Comparison of ENCODE assay signal across 1 cellular context in genomic region chr2:173957517-173957916, GRCh38.
A peak's percentile ranks its signal among the peaks of the same experiment; 100 is the strongest.
TF ChIP-seq lines count a peak whose summit lies in the region.

No MANE protein-coding gene starts in this region.

TF ChIP-seq in K562, 482 proteins besides CTCF, POLR2A, EP300 and RAD21:
- TF ChIP-seq, protein P1, sequence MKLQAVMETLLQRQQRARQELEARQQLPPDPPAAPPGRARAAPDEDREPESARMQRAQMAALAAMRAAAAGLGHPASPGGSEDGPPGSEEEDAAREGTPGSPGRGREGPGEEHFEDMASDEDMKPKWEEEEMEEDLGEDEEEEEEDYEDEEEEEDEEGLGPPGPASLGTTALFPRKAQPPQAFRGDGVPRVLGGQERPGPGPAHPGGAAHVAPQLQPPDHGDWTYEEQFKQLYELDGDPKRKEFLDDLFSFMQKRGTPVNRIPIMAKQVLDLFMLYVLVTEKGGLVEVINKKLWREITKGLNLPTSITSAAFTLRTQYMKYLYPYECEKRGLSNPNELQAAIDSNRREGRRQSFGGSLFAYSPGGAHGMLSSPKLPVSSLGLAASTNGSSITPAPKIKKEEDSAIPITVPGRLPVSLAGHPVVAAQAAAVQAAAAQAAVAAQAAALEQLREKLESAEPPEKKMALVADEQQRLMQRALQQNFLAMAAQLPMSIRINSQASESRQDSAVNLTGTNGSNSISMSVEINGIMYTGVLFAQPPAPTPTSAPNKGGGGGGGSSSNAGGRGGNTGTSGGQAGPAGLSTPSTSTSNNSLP (IDR thresholded peaks at IDR 0.05; ENCODE audit: borderline replicate concordance, low read depth, low read length) = peak; percentile 6; the same call in 1 of the 2 replicates
- 0 out of 2 replicates have a peak, but pooled peaks have one; percentile 6 for TF ChIP-seq ARID1B (IDR thresholded peaks at IDR 0.05)
- TF ChIP-seq, protein P2, sequence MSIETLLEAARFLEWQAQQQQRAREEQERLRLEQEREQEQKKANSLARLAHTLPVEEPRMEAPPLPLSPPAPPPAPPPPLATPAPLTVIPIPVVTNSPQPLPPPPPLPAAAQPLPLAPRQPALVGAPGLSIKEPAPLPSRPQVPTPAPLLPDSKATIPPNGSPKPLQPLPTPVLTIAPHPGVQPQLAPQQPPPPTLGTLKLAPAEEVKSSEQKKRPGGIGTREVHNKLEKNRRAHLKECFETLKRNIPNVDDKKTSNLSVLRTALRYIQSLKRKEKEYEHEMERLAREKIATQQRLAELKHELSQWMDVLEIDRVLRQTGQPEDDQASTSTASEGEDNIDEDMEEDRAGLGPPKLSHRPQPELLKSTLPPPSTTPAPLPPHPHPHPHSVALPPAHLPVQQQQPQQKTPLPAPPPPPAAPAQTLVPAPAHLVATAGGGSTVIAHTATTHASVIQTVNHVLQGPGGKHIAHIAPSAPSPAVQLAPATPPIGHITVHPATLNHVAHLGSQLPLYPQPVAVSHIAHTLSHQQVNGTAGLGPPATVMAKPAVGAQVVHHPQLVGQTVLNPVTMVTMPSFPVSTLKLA (conservative IDR thresholded peaks at IDR 0.05) = 0 out of 4 replicates have a peak, but pooled peaks of 1 of the 2 experiments have one; percentile 15
- TF ChIP-seq KDM1A (IDR thresholded peaks at IDR 0.05) = no peak
- no peak for TF ChIP-seq ZNF699 (CRISPR knock-in tag; IDR thresholded peaks at IDR 0.05; ENCODE audit: insufficient replicate concordance)
